Comparison of ENCODE assay signal across 8 cellular contexts in genomic region chr2:26692814-26693286, GRCh38. TPM values are rescaled to one million over a fixed set of nuclear protein-coding genes. Genes with fewer than 3 reads are reported as not detected.
DNase-seq lines count a peak whose midpoint lies in the region; ATAC-seq and TF ChIP-seq lines count a peak whose summit lies in the region.

No MANE protein-coding gene starts in this region.

- in situ Hi-C loops in brain microvascular endothelial cell (cut with HindIII; ENCODE audit: low pct_ligation_motif_present, low sequenced_read_pairs) = no loop called here

- H3K27ac ChIP-seq in A673 (ENCODE audit: low read depth, low read length, poor library complexity, severe bottlenecking) = no peak overlapping the region
- no peak overlapping the region for H3K27ac ChIP-seq in brain microvascular endothelial cell
- no peak overlapping the region for H3K27ac ChIP-seq in mesenchymal stem cell (ENCODE audit: low read length, poor library complexity, severe bottlenecking)

- H3K4me3 ChIP-seq in A673 (ENCODE audit: low read depth, low read length, poor library complexity, severe bottlenecking) (peak overlapping the region; percentile 25), brain microvascular endothelial cell (ENCODE audit: low read depth, low read length) (peak overlapping the region; percentile 20), mesenchymal stem cell (ENCODE audit: insufficient read depth in 1 of 2, low read depth in 1 of 2, low read length in 2 of 2) (peak overlapping the region; percentile 24 to 70)

- BruUV-seq in A673 (replicated peaks; lab: Mats Ljungman, UMichigan) = no TSS peak

- CTCF ChIA-PET in A673 (lab: Charles Lee) = no interaction called here

- H3K27me3 ChIP-seq in A673 (replicated peaks; ENCODE audit: insufficient read depth, low read depth, low read length, poor library complexity) (peaks cover 52% of the 10 kb centered on the region), brain microvascular endothelial cell (replicated peaks) (peaks cover 49% of the 10 kb centered on the region), mesenchymal stem cell (ENCODE audit: control insufficient read depth in 1 of 2, insufficient read depth in 1 of 2, low read length in 2 of 2) (peaks cover 56 to 71% of the 10 kb centered on the region in 2 experiments)

- H3K36me3 ChIP-seq in A673 (ENCODE audit: insufficient read depth, low read length, poor library complexity, severe bottlenecking) (no peaks in the 10 kb centered on the region), brain microvascular endothelial cell (replicated peaks) (no peaks in the 10 kb centered on the region), mesenchymal stem cell (ENCODE audit: control insufficient read depth in 1 of 2, insufficient read depth in 2 of 2, low read depth in 1 of 2, low read length in 2 of 2) (no peaks in the 10 kb centered on the region)

- peak overlapping the region; percentile 48 for H2BK15ac ChIP-seq in mesenchymal stem cell (ENCODE audit: low read depth, poor library complexity, severe bottlenecking)

- ATAC-seq in GM21526 (IDR thresholded peaks at IDR 0.05; ENCODE audit: low FRiP score, unreplicated experiment) = no peak

- 2% methylated on average over 30 of the region's 67 CpGs for WGBS in mesenchymal stem cell

- H3K4me2 ChIP-seq in mesenchymal stem cell (ENCODE audit: low read length, poor library complexity, severe bottlenecking) = peak overlapping the region; percentile 75

- H3K9me3 ChIP-seq in A673 (ENCODE audit: low read depth, low read length, poor library complexity, severe bottlenecking) (no peaks in the 10 kb centered on the region), mesenchymal stem cell (ENCODE audit: control insufficient read depth, low read length) (no peaks in the 10 kb centered on the region)

- TF ChIP-seq CTCF in A673 (conservative IDR thresholded peaks at IDR 0.05; ENCODE audit: low read depth, low read length) (no peak), brain microvascular endothelial cell (IDR thresholded peaks at IDR 0.05; ENCODE audit: low read depth, low read length, missing control alignments) (no peak)

- no peak overlapping the region for H2BK120ac ChIP-seq in mesenchymal stem cell (ENCODE audit: low read depth, low read length)

- no peak overlapping the region for H4K8ac ChIP-seq in mesenchymal stem cell (ENCODE audit: low read length)

- DNase-seq in A673 (ENCODE audit: low spot score) = peak; percentile 60
- peak; percentile 62 for DNase-seq in HK-2 (ENCODE audit: unreplicated experiment)
- no peak for DNase-seq in brain microvascular endothelial cell
- peak; percentile 45 for DNase-seq in mesenchymal stem cell
- no peak for DNase-seq in activated gamma-delta T cell (lab: John Stamatoyannopoulos, UW)
- DNase-seq in effector CD8-positive, alpha-beta T cell (lab: John Stamatoyannopoulos, UW) = no peak
- DNase-seq in 8988T = no peak

- H2AK5ac ChIP-seq in mesenchymal stem cell (ENCODE audit: low read length, severe bottlenecking) = no peak overlapping the region

- H3K4ac ChIP-seq in mesenchymal stem cell (ENCODE audit: low read depth in 1 of 2, low read length in 2 of 2) = no peak overlapping the region

- no peak overlapping the region for H2BK12ac ChIP-seq in mesenchymal stem cell (ENCODE audit: low read length in 2 of 2)

- no peak overlapping the region for H3K23ac ChIP-seq in mesenchymal stem cell (ENCODE audit: low read length in 2 of 2)

- no peaks in the 10 kb centered on the region for H3K4me1 ChIP-seq in A673 (ENCODE audit: insufficient read depth, low read length, poor library complexity, severe bottlenecking)
- H3K4me1 ChIP-seq in mesenchymal stem cell (ENCODE audit: control insufficient read depth, insufficient read depth, low read depth, low read length) = peaks cover 13% of the 10 kb centered on the region

- H2BK5ac ChIP-seq in mesenchymal stem cell (ENCODE audit: low read depth, low read length, poor library complexity, severe bottlenecking) = no peak overlapping the region

- no peak overlapping the region for H3K18ac ChIP-seq in mesenchymal stem cell (ENCODE audit: low read depth in 1 of 2, low read length in 2 of 2)

- no peak overlapping the region for H2AFZ ChIP-seq in mesenchymal stem cell (ENCODE audit: low read depth, low read length)

- POLR2A ChIA-PET in A673 (lab: Charles Lee; ENCODE audit: low non-redundant PET) = no interaction called here

- no peaks in the 10 kb centered on the region for H3K79me1 ChIP-seq in mesenchymal stem cell (replicated peaks; ENCODE audit: low read length, poor library complexity, severe bottlenecking)

- H3K9ac ChIP-seq in mesenchymal stem cell (ENCODE audit: low read length) = no peak overlapping the region

- no peak overlapping the region for H4K91ac ChIP-seq in mesenchymal stem cell (ENCODE audit: low read length)

- intact Hi-C loops in A673 (cut with micrococcal nuclease; ENCODE audit: unreplicated experiment) = no loop called here

- no peak overlapping the region for H3K14ac ChIP-seq in mesenchymal stem cell (ENCODE audit: low read length in 2 of 2)

RNA-seq across cellular contexts. Expression of gene KCNK3, which starts 0.3 kb away (rescaled TPM):
- 0.13 and 0.31 TPM in 2 replicates for total RNA-seq in A673 (2021)
- 0.52 TPM for polyA plus RNA-seq in mesenchymal stem cell (2013, experiment 1 of 2)
- polyA plus RNA-seq in mesenchymal stem cell (2013, experiment 2 of 2) = 0.53 TPM

RNA-seq across cellular contexts. Expression of gene CIB4, which starts 51.7 kb away (rescaled TPM):
- total RNA-seq in A673 (2021) = not detected in 2 replicates
- 0.08 TPM for polyA plus RNA-seq in mesenchymal stem cell (2013, experiment 1 of 2)
- not detected for polyA plus RNA-seq in mesenchymal stem cell (2013, experiment 2 of 2)

Comparison
In these comparisons a context has a peak if more than half of its experiments do, and no peak if none do; other contexts are left out.
1. DNase-seq: peak in A673 (single experiment), HK-2 (single experiment) and mesenchymal stem cell (single experiment); none in brain microvascular endothelial cell (single experiment), activated gamma-delta T cell (single experiment), effector CD8-positive, alpha-beta T cell (single experiment) and 8988T (single experiment).
2. Peak in every context shown above with its lines, with median percentiles within 50 percentile points of each other: H3K4me3 ChIP-seq.